14 cellular contexts compared by ENCODE assay signal in genomic region chr20:16732506-16733152, GRCh38. TPM values are rescaled to one million over a fixed set of nuclear protein-coding genes. Genes with fewer than 3 reads are reported as not detected.
DNase-seq lines count a peak whose midpoint lies in the region; ATAC-seq and TF ChIP-seq lines count a peak whose summit lies in the region.
"Had no signal": no experiment of that assay in that cellular context is flagged by ENCODE, and none has a peak within 500 bp of the region (broad histone marks: within the 10 kb centered on the region; RNA-seq: fewer than 3 reads in every experiment).

No MANE protein-coding gene starts in this region.

- H3K14ac ChIP-seq in mesenchymal stem cell (ENCODE audit: low read length in 2 of 2): no peak overlapping the region

- H2AK5ac ChIP-seq in mesenchymal stem cell (ENCODE audit: low read length, severe bottlenecking): no peak overlapping the region

- H3K79me1 ChIP-seq in mesenchymal stem cell (replicated peaks; ENCODE audit: low read length, poor library complexity, severe bottlenecking): peaks cover 19% of the 10 kb centered on the region

- H3K4ac ChIP-seq in mesenchymal stem cell (ENCODE audit: low read depth in 1 of 2, low read length in 2 of 2): no peak overlapping the region

- TF ChIP-seq CTCF in NB4 (IDR thresholded peaks at IDR 0.05; ENCODE audit: low read depth, low read length) (no peak), type B pancreatic cell (conservative IDR thresholded peaks at IDR 0.05) (no peak)
- TF ChIP-seq CTCF in activated CD8-positive, alpha-beta T cell treated with anti-CD3 and anti-CD28 coated beads for 36 hours (IDR thresholded peaks at IDR 0.05): no peak

- no peak overlapping the region for H3K9ac ChIP-seq in mesenchymal stem cell (ENCODE audit: low read length)

- H3K36me3 Mint-ChIP-seq in activated CD8-positive, alpha-beta T cell treated with anti-CD3 and anti-CD28 coated beads for 36 hours (ENCODE audit: low read depth): peaks cover 65% of the 10 kb centered on the region
- peaks cover 32% of the 10 kb centered on the region for H3K36me3 Mint-ChIP-seq in type B pancreatic cell

- no peak overlapping the region for H2BK5ac ChIP-seq in mesenchymal stem cell (ENCODE audit: low read depth, low read length, poor library complexity, severe bottlenecking)

- H3K27me3 Mint-ChIP-seq in activated CD8-positive, alpha-beta T cell treated with anti-CD3 and anti-CD28 coated beads for 36 hours: peaks cover under 1% of the 10 kb centered on the region
- peaks cover 13% of the 10 kb centered on the region for H3K27me3 Mint-ChIP-seq in type B pancreatic cell

- no peak overlapping the region for H3K23ac ChIP-seq in mesenchymal stem cell (ENCODE audit: low read length in 2 of 2)

- H3K4me1 ChIP-seq in mesenchymal stem cell (ENCODE audit: control insufficient read depth, insufficient read depth, low read depth, low read length): no peaks in the 10 kb centered on the region

- no peak overlapping the region for H2BK12ac ChIP-seq in mesenchymal stem cell (ENCODE audit: low read length in 2 of 2)

- CTCF ChIA-PET in activated CD8-positive, alpha-beta T cell treated with anti-CD3 and anti-CD28 coated beads for 36 hours (lab: Charles Lee): no interaction called here

- intact Hi-C loops in activated CD8-positive, alpha-beta T cell treated with anti-CD3 and anti-CD28 coated beads for 36 hours (cut with micrococcal nuclease): no loop called here

- no peak overlapping the region for H4K8ac ChIP-seq in mesenchymal stem cell (ENCODE audit: low read length)

- H2BK120ac ChIP-seq in mesenchymal stem cell (ENCODE audit: low read depth, low read length): no peak overlapping the region

- DNase-seq in GF-D8 (lab: John Stamatoyannopoulos, UW): peak; percentile 86
- peak; percentile 89 for DNase-seq in NB4 (ENCODE audit: low read depth)
- peak; percentile 31 for DNase-seq in activated CD8-positive, alpha-beta T cell treated with anti-CD3 and anti-CD28 coated beads for 36 hours
- peak; percentile 5 for DNase-seq in mesenchymal stem cell
- no peak for DNase-seq in midbrain (lab: John Stamatoyannopoulos, UW)
- no peak for DNase-seq in NCI-H187 treated with DMSO at 0.1 percent for 48 hours (lab: John Stamatoyannopoulos, UW)
- no peak for DNase-seq in type B pancreatic cell (ENCODE audit: extremely low spot score, unreplicated experiment)
- DNase-seq: activated gamma-delta T cell, Calu3, foreskin fibroblast, NCI-H2107 had no signal

- H3K4me3 ChIP-seq in NB4 (ENCODE audit: low read depth, low read length): peak overlapping the region; percentile 17
- no peak overlapping the region for H3K4me3 ChIP-seq in mesenchymal stem cell (ENCODE audit: insufficient read depth in 1 of 2, low read depth in 1 of 2, low read length in 2 of 2)
- H3K4me3 ChIP-seq: right atrium auricular region, suprapubic skin had no signal

- H3K18ac ChIP-seq in mesenchymal stem cell (ENCODE audit: low read depth in 1 of 2, low read length in 2 of 2): no peak overlapping the region

- ATAC-seq in activated CD8-positive, alpha-beta T cell treated with anti-CD3 and anti-CD28 coated beads for 36 hours: peak; percentile 34

- POLR2A ChIA-PET in activated CD8-positive, alpha-beta T cell treated with anti-CD3 and anti-CD28 coated beads for 36 hours (lab: Charles Lee): interaction anchor here (0.6 kb wide), 1 partner anchor 16 kb away, joined by 3 read pairs; the partner anchor contains the start of gene OTOR

- peak overlapping the region; percentile 63 for H3K27ac Mint-ChIP-seq in activated CD8-positive, alpha-beta T cell treated with anti-CD3 and anti-CD28 coated beads for 36 hours
- H3K27ac Mint-ChIP-seq in type B pancreatic cell: no peak overlapping the region

- no peak overlapping the region for H4K91ac ChIP-seq in mesenchymal stem cell (ENCODE audit: low read length)

- H3K9me3 Mint-ChIP-seq in activated CD8-positive, alpha-beta T cell treated with anti-CD3 and anti-CD28 coated beads for 36 hours: peaks cover 3% of the 10 kb centered on the region
- peaks cover 5% of the 10 kb centered on the region for H3K9me3 Mint-ChIP-seq in type B pancreatic cell

- H3K36me3 ChIP-seq in mesenchymal stem cell (ENCODE audit: control insufficient read depth in 1 of 2, insufficient read depth in 2 of 2, low read depth in 1 of 2, low read length in 2 of 2): peaks cover 9 to 57% of the 10 kb centered on the region in 2 experiments

- no peak overlapping the region for H3K27ac ChIP-seq in mesenchymal stem cell (ENCODE audit: low read length, poor library complexity, severe bottlenecking)
- H3K27ac ChIP-seq: right atrium auricular region, suprapubic skin had no signal

- H2AFZ ChIP-seq in mesenchymal stem cell (ENCODE audit: low read depth, low read length): no peak overlapping the region

- no peak for TF ChIP-seq POLR2A in NB4 (IDR thresholded peaks at IDR 0.05; ENCODE audit: extremely low read depth, insufficient read length)

- H3K4me1 Mint-ChIP-seq in activated CD8-positive, alpha-beta T cell treated with anti-CD3 and anti-CD28 coated beads for 36 hours (ENCODE audit: low read depth): peaks cover 59% of the 10 kb centered on the region
- H3K4me1 Mint-ChIP-seq in type B pancreatic cell (ENCODE audit: unreplicated experiment): peaks cover 23% of the 10 kb centered on the region

- WGBS in mesenchymal stem cell: 76% methylated on average over 4 of the region's 4 CpGs

- no peak overlapping the region for H3K4me2 ChIP-seq in mesenchymal stem cell (ENCODE audit: low read length, poor library complexity, severe bottlenecking)

- no peak overlapping the region for H3K4me3 Mint-ChIP-seq in activated CD8-positive, alpha-beta T cell treated with anti-CD3 and anti-CD28 coated beads for 36 hours
- no peak overlapping the region for H3K4me3 Mint-ChIP-seq in type B pancreatic cell

- no peak overlapping the region for H2BK15ac ChIP-seq in mesenchymal stem cell (ENCODE audit: low read depth, poor library complexity, severe bottlenecking)

- H3K9me3 ChIP-seq in mesenchymal stem cell (ENCODE audit: control insufficient read depth, low read length): no peaks in the 10 kb centered on the region
- H3K9me3 ChIP-seq: right atrium auricular region, suprapubic skin had no signal

- no peaks in the 10 kb centered on the region for H3K27me3 ChIP-seq in mesenchymal stem cell (ENCODE audit: control insufficient read depth in 1 of 2, insufficient read depth in 1 of 2, low read length in 2 of 2)
- H3K27me3 ChIP-seq: right atrium auricular region had no signal

RNA-seq across cellular contexts. Expression of gene SNRPB2, which starts 2.8 kb away (rescaled TPM):
- total RNA-seq in activated CD8-positive, alpha-beta T cell treated with anti-CD3 and anti-CD28 coated beads for 36 hours: 100 to 1,000 TPM; 105 to 108 TPM
- 112 TPM for polyA plus RNA-seq in mesenchymal stem cell (2013, experiment 1 of 2)
- 116 TPM for polyA plus RNA-seq in mesenchymal stem cell (2013, experiment 2 of 2)
- 55.3 and 68.3 TPM in 2 replicates for total RNA-seq in type B pancreatic cell (ENCODE audit: low replicate concordance)

RNA-seq across cellular contexts. Expression of gene OTOR, which starts 15.5 kb away (rescaled TPM):
- not detected for total RNA-seq in activated CD8-positive, alpha-beta T cell treated with anti-CD3 and anti-CD28 coated beads for 36 hours
- not detected for polyA plus RNA-seq in mesenchymal stem cell (2013, experiment 1 of 2)
- polyA plus RNA-seq in mesenchymal stem cell (2013, experiment 2 of 2): not detected
- total RNA-seq in type B pancreatic cell (ENCODE audit: low replicate concordance): not detected in 2 replicates
- total RNA-seq: Calu3, kidney epithelial cell, right atrium auricular region, suprapubic skin had no signal

Comparison
In these comparisons a context has a peak if more than half of its experiments do, and no peak if none do; other contexts are left out.
1. DNase-seq: peak in GF-D8 (single experiment), NB4 (single experiment), activated CD8-positive, alpha-beta T cell treated with anti-CD3 and anti-CD28 coated beads for 36 hours (single experiment) and mesenchymal stem cell (single experiment); none in midbrain (single experiment), NCI-H187 treated with DMSO at 0.1 percent for 48 hours (single experiment) and type B pancreatic cell (single experiment).